In the genomic region with DNA sequence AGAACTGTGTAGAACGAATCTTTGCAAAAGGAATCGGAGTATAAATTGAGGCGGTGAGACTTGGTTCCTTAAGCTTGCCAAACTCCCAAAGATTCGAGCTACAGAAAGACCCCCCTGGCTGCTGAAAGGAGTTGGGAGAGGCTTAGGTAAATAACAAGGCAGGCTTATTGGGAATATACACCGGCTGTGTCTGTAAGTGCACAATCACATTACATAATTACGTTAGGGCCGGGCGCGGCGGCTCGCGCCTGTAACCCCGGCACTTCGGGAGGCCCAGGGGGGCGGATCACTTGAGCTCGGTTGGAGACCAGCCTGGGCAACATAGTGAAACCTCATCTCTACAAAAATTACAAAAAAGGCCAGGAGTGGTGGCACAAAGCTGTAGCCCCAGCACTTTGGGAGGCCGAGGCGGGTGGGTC, we compare ENCODE assay signal across 8 cellular contexts.
DNase-seq lines count a peak whose midpoint lies in the region; ATAC-seq and TF ChIP-seq lines count a peak whose summit lies in the region.

No MANE protein-coding gene starts in this region.

- no peak overlapping the region for H3K27ac ChIP-seq in DOHH2 (ENCODE audit: low read depth, low read length)
- H3K27ac ChIP-seq in iPS-18a (ENCODE audit: low read length) = no peak overlapping the region
- peak overlapping the region; percentile 64 for H3K27ac ChIP-seq in stomach smooth muscle (ENCODE audit: low read length)

- peak overlapping the region; percentile 76 for H3K4me3 ChIP-seq in DOHH2 (ENCODE audit: low read length)
- peak overlapping the region; percentile 65 for H3K4me3 ChIP-seq in iPS-18a (ENCODE audit: low read length)
- H3K4me3 ChIP-seq in stomach smooth muscle (ENCODE audit: low read length in 2 of 2) = peak overlapping the region; percentile 45 to 74

- peak; percentile 52 for DNase-seq in NCI-H1105 (lab: John Stamatoyannopoulos, UW)

- no peaks in the 10 kb centered on the region for H3K9me3 ChIP-seq in DOHH2 (ENCODE audit: control insufficient read depth, insufficient read depth, low read length)
- H3K9me3 ChIP-seq in iPS-18a (ENCODE audit: control insufficient read depth, low read depth, low read length) = no peaks in the 10 kb centered on the region
- H3K9me3 ChIP-seq in stomach smooth muscle (ENCODE audit: control insufficient read depth in 2 of 2, low read length in 2 of 2) = no peaks in the 10 kb centered on the region

- ATAC-seq in HG03521 (IDR thresholded peaks at IDR 0.05; ENCODE audit: unreplicated experiment) = no peak
- ATAC-seq in GM19035 (IDR thresholded peaks at IDR 0.05; ENCODE audit: unreplicated experiment) = no peak
- no peak for ATAC-seq in GM18909 (IDR thresholded peaks at IDR 0.05; ENCODE audit: poor library complexity, unreplicated experiment)

- H3K27ac Mint-ChIP-seq in activated naive CD8-positive, alpha-beta T cell = peak overlapping the region; percentile 92

- H3K4me1 ChIP-seq in DOHH2 (ENCODE audit: control insufficient read depth, low read length) (peaks cover 16% of the 10 kb centered on the region), iPS-18a (ENCODE audit: control insufficient read depth, low read depth, low read length) (peaks cover 3% of the 10 kb centered on the region), stomach smooth muscle (ENCODE audit: control insufficient read depth, insufficient read depth, low read length) (peaks cover 13% of the 10 kb centered on the region)

- no peaks in the 10 kb centered on the region for H3K9me2 ChIP-seq in DOHH2 (replicated peaks; ENCODE audit: control insufficient read depth, low read length)

- H4K20me1 ChIP-seq in DOHH2 (ENCODE audit: control insufficient read depth, insufficient read depth, low read depth, low read length) = no peaks in the 10 kb centered on the region

- TF ChIP-seq CTCF in DOHH2 (IDR thresholded peaks at IDR 0.05; ENCODE audit: low read depth, low read length, poor library complexity, severe bottlenecking) = no peak

- H3K27me3 Mint-ChIP-seq in activated naive CD8-positive, alpha-beta T cell = no peaks in the 10 kb centered on the region

- no peaks in the 10 kb centered on the region for H3F3A ChIP-seq in DOHH2 (ENCODE audit: control insufficient read depth, insufficient read depth)

- H3K9ac ChIP-seq in iPS-18a (ENCODE audit: low read length) (peak overlapping the region; percentile 28), stomach smooth muscle (ENCODE audit: low read length in 2 of 2) (peak overlapping the region in 1 of 2 donors; percentile 64)

- H3K9me3 Mint-ChIP-seq in activated naive CD8-positive, alpha-beta T cell (ENCODE audit: low read depth) = no peaks in the 10 kb centered on the region

- H3K36me3 Mint-ChIP-seq in activated naive CD8-positive, alpha-beta T cell = no peaks in the 10 kb centered on the region

- no peaks in the 10 kb centered on the region for H3K79me2 ChIP-seq in DOHH2 (ENCODE audit: control insufficient read depth, low read length)

- H3K36me3 ChIP-seq in DOHH2 (ENCODE audit: control insufficient read depth, low read length) (no peaks in the 10 kb centered on the region), iPS-18a (ENCODE audit: control insufficient read depth, low read depth, low read length) (no peaks in the 10 kb centered on the region), stomach smooth muscle (ENCODE audit: control insufficient read depth in 2 of 2, insufficient read depth in 2 of 2, low read length in 2 of 2) (no peaks in the 10 kb centered on the region)

- peaks cover 2% of the 10 kb centered on the region; the same call in 1 of the 2 replicates for H3K27me3 ChIP-seq in DOHH2 (ENCODE audit: control insufficient read depth, low read length)
- peaks cover 6% of the 10 kb centered on the region for H3K27me3 ChIP-seq in iPS-18a (ENCODE audit: control insufficient read depth, insufficient read depth, low read length)
- H3K27me3 ChIP-seq in stomach smooth muscle (ENCODE audit: control insufficient read depth in 1 of 2, insufficient read depth in 2 of 2, low read length in 2 of 2) = peaks cover 9 to 10% of the 10 kb centered on the region in 2 donors

- H3K4me3 Mint-ChIP-seq in activated naive CD8-positive, alpha-beta T cell = peak overlapping the region; percentile 90

- H3K4me2 ChIP-seq in DOHH2 (ENCODE audit: low read length) = peak overlapping the region; percentile 75

- H3K4me1 Mint-ChIP-seq in activated naive CD8-positive, alpha-beta T cell (ENCODE audit: low read depth) = peaks cover 22% of the 10 kb centered on the region
